In the genomic region with DNA sequence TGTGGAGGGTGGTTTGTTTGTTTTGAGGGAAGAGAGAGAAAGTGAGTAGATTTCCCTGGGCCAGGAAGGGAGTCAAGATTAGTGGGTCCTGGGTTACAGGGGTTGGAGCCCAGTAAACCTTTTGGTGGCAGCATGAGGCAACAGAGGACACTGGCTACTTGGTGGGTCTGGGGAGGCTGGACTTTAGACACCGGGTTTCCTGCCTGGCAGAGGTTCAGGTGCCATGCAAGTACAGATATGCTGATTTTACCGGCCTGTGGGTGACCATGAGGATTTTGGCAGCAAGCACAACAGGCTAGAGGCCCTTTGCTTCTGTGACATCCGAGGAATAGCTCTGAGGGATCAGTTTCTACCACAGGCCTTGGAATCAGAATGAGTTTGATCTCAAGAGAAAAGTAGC, we compare ENCODE assay signal across 1 cellular context.
TF ChIP-seq lines count a peak whose summit lies in the region.

No MANE protein-coding gene starts in this region.

TF ChIP-seq in WTC11, 78 proteins besides CTCF, POLR2A, EP300 and RAD21:
- TF ChIP-seq, protein P1, sequence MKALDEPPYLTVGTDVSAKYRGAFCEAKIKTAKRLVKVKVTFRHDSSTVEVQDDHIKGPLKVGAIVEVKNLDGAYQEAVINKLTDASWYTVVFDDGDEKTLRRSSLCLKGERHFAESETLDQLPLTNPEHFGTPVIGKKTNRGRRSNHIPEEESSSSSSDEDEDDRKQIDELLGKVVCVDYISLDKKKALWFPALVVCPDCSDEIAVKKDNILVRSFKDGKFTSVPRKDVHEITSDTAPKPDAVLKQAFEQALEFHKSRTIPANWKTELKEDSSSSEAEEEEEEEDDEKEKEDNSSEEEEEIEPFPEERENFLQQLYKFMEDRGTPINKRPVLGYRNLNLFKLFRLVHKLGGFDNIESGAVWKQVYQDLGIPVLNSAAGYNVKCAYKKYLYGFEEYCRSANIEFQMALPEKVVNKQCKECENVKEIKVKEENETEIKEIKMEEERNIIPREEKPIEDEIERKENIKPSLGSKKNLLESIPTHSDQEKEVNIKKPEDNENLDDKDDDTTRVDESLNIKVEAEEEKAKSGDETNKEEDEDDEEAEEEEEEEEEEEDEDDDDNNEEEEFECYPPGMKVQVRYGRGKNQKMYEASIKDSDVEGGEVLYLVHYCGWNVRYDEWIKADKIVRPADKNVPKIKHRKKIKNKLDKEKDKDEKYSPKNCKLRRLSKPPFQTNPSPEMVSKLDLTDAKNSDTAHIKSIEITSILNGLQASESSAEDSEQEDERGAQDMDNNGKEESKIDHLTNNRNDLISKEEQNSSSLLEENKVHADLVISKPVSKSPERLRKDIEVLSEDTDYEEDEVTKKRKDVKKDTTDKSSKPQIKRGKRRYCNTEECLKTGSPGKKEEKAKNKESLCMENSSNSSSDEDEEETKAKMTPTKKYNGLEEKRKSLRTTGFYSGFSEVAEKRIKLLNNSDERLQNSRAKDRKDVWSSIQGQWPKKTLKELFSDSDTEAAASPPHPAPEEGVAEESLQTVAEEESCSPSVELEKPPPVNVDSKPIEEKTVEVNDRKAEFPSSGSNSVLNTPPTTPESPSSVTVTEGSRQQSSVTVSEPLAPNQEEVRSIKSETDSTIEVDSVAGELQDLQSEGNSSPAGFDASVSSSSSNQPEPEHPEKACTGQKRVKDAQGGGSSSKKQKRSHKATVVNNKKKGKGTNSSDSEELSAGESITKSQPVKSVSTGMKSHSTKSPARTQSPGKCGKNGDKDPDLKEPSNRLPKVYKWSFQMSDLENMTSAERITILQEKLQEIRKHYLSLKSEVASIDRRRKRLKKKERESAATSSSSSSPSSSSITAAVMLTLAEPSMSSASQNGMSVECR (CRISPR knock-in tag; IDR thresholded peaks at IDR 0.05; ENCODE audit: borderline replicate concordance), result no peak
- TF ChIP-seq ZNF138 (CRISPR knock-in tag; conservative IDR thresholded peaks at IDR 0.05), result no peak
- TF ChIP-seq, protein P2, sequence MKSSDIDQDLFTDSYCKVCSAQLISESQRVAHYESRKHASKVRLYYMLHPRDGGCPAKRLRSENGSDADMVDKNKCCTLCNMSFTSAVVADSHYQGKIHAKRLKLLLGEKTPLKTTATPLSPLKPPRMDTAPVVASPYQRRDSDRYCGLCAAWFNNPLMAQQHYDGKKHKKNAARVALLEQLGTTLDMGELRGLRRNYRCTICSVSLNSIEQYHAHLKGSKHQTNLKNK (CRISPR knock-in tag; IDR thresholded peaks at IDR 0.05), result no peak
- TF ChIP-seq, protein P3, sequence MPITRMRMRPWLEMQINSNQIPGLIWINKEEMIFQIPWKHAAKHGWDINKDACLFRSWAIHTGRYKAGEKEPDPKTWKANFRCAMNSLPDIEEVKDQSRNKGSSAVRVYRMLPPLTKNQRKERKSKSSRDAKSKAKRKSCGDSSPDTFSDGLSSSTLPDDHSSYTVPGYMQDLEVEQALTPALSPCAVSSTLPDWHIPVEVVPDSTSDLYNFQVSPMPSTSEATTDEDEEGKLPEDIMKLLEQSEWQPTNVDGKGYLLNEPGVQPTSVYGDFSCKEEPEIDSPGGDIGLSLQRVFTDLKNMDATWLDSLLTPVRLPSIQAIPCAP (CRISPR knock-in tag; IDR thresholded peaks at IDR 0.05), result no peak
- TF ChIP-seq SMAD3 (CRISPR knock-in tag; IDR thresholded peaks at IDR 0.05; ENCODE audit: borderline replicate concordance), result no peak
- TF ChIP-seq NFATC4 (CRISPR knock-in tag; IDR thresholded peaks at IDR 0.05), result no peak
- no peak for TF ChIP-seq MXD4 (CRISPR knock-in tag; IDR thresholded peaks at IDR 0.05; ENCODE audit: borderline replicate concordance)
- no peak for TF ChIP-seq HMGA2 (CRISPR knock-in tag; IDR thresholded peaks at IDR 0.05)
- TF ChIP-seq ZNF671 (CRISPR knock-in tag; IDR thresholded peaks at IDR 0.05), result no peak
- TF ChIP-seq, protein P4, sequence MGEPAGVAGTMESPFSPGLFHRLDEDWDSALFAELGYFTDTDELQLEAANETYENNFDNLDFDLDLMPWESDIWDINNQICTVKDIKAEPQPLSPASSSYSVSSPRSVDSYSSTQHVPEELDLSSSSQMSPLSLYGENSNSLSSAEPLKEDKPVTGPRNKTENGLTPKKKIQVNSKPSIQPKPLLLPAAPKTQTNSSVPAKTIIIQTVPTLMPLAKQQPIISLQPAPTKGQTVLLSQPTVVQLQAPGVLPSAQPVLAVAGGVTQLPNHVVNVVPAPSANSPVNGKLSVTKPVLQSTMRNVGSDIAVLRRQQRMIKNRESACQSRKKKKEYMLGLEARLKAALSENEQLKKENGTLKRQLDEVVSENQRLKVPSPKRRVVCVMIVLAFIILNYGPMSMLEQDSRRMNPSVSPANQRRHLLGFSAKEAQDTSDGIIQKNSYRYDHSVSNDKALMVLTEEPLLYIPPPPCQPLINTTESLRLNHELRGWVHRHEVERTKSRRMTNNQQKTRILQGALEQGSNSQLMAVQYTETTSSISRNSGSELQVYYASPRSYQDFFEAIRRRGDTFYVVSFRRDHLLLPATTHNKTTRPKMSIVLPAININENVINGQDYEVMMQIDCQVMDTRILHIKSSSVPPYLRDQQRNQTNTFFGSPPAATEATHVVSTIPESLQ (CRISPR knock-in tag; IDR thresholded peaks at IDR 0.05), result no peak
- TF ChIP-seq TEAD4 (CRISPR knock-in tag; IDR thresholded peaks at IDR 0.05), result no peak
- no peak for TF ChIP-seq FOXK1 (CRISPR knock-in tag; IDR thresholded peaks at IDR 0.05)
- no peak for TF ChIP-seq MYBL2 (CRISPR knock-in tag; IDR thresholded peaks at IDR 0.05)
- TF ChIP-seq, protein P5, sequence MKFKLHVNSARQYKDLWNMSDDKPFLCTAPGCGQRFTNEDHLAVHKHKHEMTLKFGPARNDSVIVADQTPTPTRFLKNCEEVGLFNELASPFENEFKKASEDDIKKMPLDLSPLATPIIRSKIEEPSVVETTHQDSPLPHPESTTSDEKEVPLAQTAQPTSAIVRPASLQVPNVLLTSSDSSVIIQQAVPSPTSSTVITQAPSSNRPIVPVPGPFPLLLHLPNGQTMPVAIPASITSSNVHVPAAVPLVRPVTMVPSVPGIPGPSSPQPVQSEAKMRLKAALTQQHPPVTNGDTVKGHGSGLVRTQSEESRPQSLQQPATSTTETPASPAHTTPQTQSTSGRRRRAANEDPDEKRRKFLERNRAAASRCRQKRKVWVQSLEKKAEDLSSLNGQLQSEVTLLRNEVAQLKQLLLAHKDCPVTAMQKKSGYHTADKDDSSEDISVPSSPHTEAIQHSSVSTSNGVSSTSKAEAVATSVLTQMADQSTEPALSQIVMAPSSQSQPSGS (CRISPR knock-in tag; IDR thresholded peaks at IDR 0.05; ENCODE audit: borderline replicate concordance, low read depth), result no peak
- TF ChIP-seq, protein P6, sequence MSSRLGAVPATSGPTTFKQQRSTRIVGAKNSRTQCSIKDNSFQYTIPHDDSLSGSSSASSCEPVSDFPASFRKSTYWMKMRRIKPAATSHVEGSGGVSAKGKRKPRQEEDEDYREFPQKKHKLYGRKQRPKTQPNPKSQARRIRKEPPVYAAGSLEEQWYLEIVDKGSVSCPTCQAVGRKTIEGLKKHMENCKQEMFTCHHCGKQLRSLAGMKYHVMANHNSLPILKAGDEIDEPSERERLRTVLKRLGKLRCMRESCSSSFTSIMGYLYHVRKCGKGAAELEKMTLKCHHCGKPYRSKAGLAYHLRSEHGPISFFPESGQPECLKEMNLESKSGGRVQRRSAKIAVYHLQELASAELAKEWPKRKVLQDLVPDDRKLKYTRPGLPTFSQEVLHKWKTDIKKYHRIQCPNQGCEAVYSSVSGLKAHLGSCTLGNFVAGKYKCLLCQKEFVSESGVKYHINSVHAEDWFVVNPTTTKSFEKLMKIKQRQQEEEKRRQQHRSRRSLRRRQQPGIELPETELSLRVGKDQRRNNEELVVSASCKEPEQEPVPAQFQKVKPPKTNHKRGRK (CRISPR knock-in tag; IDR thresholded peaks at IDR 0.05; ENCODE audit: borderline replicate concordance), result no peak
